Comparison of ENCODE assay signal across 1 cellular context in the genomic region with DNA sequence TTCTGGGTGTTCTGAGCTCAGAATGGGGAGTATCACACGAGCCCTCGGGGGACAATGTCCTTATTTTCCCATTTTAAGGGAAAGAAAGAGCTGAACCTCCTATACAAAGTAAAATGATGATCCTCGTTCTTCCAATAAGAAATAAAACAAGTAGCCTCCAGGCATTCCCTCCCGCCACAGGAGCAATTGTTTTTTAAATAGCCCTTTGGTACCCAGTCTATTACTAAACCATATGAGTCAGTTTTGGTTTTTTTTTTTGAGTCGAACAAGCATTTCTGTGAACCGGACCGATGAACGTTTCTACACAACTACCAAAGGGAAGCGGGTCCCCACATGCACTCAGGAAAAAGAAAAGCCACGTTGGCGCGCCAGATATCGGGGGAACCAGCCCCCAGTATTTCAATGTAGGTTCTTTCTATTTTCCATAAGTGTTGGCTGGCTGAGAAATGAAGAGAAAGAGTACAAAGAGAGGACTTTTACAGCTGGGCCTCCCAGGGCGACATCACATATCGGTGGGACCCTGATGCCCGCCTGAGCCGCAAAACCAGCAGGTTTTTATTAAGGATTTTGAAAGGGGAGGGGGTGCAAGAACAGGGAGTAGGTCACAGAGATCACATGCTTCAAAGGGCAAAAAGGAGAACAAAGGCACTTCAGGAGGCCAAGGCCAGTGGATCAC.
TF ChIP-seq lines count a peak whose summit lies in the region.

No MANE protein-coding gene starts in this region.

TF ChIP-seq in HepG2, 621 proteins besides CTCF, POLR2A, EP300 and RAD21:
- TF ChIP-seq ISX (CRISPR knock-in tag; conservative IDR thresholded peaks at IDR 0.05) (no peak), MYC (CRISPR knock-in tag; IDR thresholded peaks at IDR 0.05; ENCODE audit: borderline replicate concordance) (no peak), RARA (CRISPR knock-in tag; IDR thresholded peaks at IDR 0.05) (peak; percentile 36; the same call in 1 of the 2 replicates), ZNF747 (CRISPR knock-in tag; IDR thresholded peaks at IDR 0.05; ENCODE audit: borderline replicate concordance) (no peak), TCF7 (IDR thresholded peaks at IDR 0.05; ENCODE audit: low read depth) (peak; percentile 21; the same call in 1 of the 2 replicates), MED8 (CRISPR knock-in tag; IDR thresholded peaks at IDR 0.05; ENCODE audit: insufficient replicate concordance) (no peak), ZNF678 (CRISPR knock-in tag; IDR thresholded peaks at IDR 0.05) (no peak), ZBTB38 (CRISPR knock-in tag; IDR thresholded peaks at IDR 0.05) (peak; percentile 72), ZNF547 (CRISPR knock-in tag; IDR thresholded peaks at IDR 0.05) (no peak), NR2F6 (IDR thresholded peaks at IDR 0.05) (no peak; the same call in 1 of the 2 replicates), NR2F6 (CRISPR knock-in tag; IDR thresholded peaks at IDR 0.05) (peak; percentile 51), PITX1 (CRISPR knock-in tag; IDR thresholded peaks at IDR 0.05) (no peak), HNRNPH1 (optimal IDR thresholded peaks at IDR 0.05; ENCODE audit: low read depth, low read length) (no peak), HNF4A (CRISPR knock-in tag; IDR thresholded peaks at IDR 0.05) (peak; percentile 41; the same call in 1 of the 2 replicates), ZMAT3 (CRISPR knock-in tag; conservative IDR thresholded peaks at IDR 0.05) (no peak), SOX13 (IDR thresholded peaks at IDR 0.05) (no peak; the same call in 1 of the 2 replicates), SOX13 (CRISPR knock-in tag; conservative IDR thresholded peaks at IDR 0.05 in 1 of 2, IDR thresholded peaks at IDR 0.05 in 1 of 2) (peak in 1 of 2 experiments; percentile 49; a peak in 1 of 4 replicates), MEF2D (CRISPR knock-in tag; IDR thresholded peaks at IDR 0.05) (no peak), SIN3B (IDR thresholded peaks at IDR 0.05; ENCODE audit: low read length) (no peak), PRPF4 (IDR thresholded peaks at IDR 0.05; ENCODE audit: low read depth, low read length, poor library complexity, severe bottlenecking) (peak; percentile 93), NFIC (IDR thresholded peaks at IDR 0.05; ENCODE audit: low read length) (no peak), ZNF816 (CRISPR knock-in tag; IDR thresholded peaks at IDR 0.05; ENCODE audit: borderline replicate concordance) (no peak), ZFP1 (CRISPR knock-in tag; IDR thresholded peaks at IDR 0.05) (no peak), ZNF644 (CRISPR knock-in tag; IDR thresholded peaks at IDR 0.05; ENCODE audit: low read depth) (no peak), ZNF124 (CRISPR knock-in tag; IDR thresholded peaks at IDR 0.05) (no peak), PHF8 (CRISPR knock-in tag; IDR thresholded peaks at IDR 0.05) (no peak), PHB2 (IDR thresholded peaks at IDR 0.05; ENCODE audit: partially characterized antibody) (no peak), ZBTB21 (CRISPR knock-in tag; IDR thresholded peaks at IDR 0.05) (no peak), NFE2L2 (IDR thresholded peaks at IDR 0.05; ENCODE audit: low read length) (no peak), GLI4 (CRISPR knock-in tag; IDR thresholded peaks at IDR 0.05; ENCODE audit: borderline replicate concordance) (no peak), SMAD1 (CRISPR knock-in tag; IDR thresholded peaks at IDR 0.05; ENCODE audit: borderline replicate concordance, low read depth) (no peak), NR2F1 (CRISPR knock-in tag; IDR thresholded peaks at IDR 0.05) (peak in 1 of 2 experiments; percentile 35; a peak in 1 of 4 replicates)
- TF ChIP-seq, protein P1, sequence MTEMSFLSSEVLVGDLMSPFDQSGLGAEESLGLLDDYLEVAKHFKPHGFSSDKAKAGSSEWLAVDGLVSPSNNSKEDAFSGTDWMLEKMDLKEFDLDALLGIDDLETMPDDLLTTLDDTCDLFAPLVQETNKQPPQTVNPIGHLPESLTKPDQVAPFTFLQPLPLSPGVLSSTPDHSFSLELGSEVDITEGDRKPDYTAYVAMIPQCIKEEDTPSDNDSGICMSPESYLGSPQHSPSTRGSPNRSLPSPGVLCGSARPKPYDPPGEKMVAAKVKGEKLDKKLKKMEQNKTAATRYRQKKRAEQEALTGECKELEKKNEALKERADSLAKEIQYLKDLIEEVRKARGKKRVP (CRISPR knock-in tag; IDR thresholded peaks at IDR 0.05) = no peak
- TF ChIP-seq, protein P2, sequence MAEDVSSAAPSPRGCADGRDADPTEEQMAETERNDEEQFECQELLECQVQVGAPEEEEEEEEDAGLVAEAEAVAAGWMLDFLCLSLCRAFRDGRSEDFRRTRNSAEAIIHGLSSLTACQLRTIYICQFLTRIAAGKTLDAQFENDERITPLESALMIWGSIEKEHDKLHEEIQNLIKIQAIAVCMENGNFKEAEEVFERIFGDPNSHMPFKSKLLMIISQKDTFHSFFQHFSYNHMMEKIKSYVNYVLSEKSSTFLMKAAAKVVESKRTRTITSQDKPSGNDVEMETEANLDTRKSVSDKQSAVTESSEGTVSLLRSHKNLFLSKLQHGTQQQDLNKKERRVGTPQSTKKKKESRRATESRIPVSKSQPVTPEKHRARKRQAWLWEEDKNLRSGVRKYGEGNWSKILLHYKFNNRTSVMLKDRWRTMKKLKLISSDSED (CRISPR knock-in tag; IDR thresholded peaks at IDR 0.05) = no peak
- TF ChIP-seq, protein P3, sequence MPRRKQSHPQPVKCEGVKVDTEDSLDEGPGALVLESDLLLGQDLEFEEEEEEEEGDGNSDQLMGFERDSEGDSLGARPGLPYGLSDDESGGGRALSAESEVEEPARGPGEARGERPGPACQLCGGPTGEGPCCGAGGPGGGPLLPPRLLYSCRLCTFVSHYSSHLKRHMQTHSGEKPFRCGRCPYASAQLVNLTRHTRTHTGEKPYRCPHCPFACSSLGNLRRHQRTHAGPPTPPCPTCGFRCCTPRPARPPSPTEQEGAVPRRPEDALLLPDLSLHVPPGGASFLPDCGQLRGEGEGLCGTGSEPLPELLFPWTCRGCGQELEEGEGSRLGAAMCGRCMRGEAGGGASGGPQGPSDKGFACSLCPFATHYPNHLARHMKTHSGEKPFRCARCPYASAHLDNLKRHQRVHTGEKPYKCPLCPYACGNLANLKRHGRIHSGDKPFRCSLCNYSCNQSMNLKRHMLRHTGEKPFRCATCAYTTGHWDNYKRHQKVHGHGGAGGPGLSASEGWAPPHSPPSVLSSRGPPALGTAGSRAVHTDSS (CRISPR knock-in tag; conservative IDR thresholded peaks at IDR 0.05) = no peak
- TF ChIP-seq, protein P4, sequence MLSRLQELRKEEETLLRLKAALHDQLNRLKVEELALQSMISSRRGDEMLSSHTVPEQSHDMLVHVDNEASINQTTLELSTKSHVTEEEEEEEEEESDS (CRISPR knock-in tag; IDR thresholded peaks at IDR 0.05; ENCODE audit: borderline replicate concordance) = no peak
- TF ChIP-seq, protein P5, sequence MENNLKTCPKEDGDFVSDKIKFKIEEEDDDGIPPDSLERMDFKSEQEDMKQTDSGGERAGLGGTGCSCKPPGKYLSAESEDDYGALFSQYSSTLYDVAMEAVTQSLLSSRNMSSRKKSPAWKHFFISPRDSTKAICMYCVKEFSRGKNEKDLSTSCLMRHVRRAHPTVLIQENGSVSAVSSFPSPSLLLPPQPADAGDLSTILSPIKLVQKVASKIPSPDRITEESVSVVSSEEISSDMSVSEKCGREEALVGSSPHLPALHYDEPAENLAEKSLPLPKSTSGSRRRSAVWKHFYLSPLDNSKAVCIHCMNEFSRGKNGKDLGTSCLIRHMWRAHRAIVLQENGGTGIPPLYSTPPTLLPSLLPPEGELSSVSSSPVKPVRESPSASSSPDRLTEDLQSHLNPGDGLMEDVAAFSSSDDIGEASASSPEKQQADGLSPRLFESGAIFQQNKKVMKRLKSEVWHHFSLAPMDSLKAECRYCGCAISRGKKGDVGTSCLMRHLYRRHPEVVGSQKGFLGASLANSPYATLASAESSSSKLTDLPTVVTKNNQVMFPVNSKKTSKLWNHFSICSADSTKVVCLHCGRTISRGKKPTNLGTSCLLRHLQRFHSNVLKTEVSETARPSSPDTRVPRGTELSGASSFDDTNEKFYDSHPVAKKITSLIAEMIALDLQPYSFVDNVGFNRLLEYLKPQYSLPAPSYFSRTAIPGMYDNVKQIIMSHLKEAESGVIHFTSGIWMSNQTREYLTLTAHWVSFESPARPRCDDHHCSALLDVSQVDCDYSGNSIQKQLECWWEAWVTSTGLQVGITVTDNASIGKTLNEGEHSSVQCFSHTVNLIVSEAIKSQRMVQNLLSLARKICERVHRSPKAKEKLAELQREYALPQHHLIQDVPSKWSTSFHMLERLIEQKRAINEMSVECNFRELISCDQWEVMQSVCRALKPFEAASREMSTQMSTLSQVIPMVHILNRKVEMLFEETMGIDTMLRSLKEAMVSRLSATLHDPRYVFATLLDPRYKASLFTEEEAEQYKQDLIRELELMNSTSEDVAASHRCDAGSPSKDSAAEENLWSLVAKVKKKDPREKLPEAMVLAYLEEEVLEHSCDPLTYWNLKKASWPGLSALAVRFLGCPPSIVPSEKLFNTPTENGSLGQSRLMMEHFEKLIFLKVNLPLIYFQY (CRISPR knock-in tag; IDR thresholded peaks at IDR 0.05; ENCODE audit: borderline replicate concordance) = no peak
- TF ChIP-seq, protein P6, sequence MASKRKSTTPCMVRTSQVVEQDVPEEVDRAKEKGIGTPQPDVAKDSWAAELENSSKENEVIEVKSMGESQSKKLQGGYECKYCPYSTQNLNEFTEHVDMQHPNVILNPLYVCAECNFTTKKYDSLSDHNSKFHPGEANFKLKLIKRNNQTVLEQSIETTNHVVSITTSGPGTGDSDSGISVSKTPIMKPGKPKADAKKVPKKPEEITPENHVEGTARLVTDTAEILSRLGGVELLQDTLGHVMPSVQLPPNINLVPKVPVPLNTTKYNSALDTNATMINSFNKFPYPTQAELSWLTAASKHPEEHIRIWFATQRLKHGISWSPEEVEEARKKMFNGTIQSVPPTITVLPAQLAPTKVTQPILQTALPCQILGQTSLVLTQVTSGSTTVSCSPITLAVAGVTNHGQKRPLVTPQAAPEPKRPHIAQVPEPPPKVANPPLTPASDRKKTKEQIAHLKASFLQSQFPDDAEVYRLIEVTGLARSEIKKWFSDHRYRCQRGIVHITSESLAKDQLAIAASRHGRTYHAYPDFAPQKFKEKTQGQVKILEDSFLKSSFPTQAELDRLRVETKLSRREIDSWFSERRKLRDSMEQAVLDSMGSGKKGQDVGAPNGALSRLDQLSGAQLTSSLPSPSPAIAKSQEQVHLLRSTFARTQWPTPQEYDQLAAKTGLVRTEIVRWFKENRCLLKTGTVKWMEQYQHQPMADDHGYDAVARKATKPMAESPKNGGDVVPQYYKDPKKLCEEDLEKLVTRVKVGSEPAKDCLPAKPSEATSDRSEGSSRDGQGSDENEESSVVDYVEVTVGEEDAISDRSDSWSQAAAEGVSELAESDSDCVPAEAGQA (IDR thresholded peaks at IDR 0.05; ENCODE audit: low read depth) = 0 out of 2 replicates have a peak, but pooled peaks have one; percentile 29
- TF ChIP-seq, protein P6 (CRISPR knock-in tag; IDR thresholded peaks at IDR 0.05; ENCODE audit: borderline replicate concordance) = no peak
